14 cellular contexts compared by ENCODE assay signal in genomic region chr7:20316706-20317105, GRCh38. TPM values are rescaled to one million over a fixed set of nuclear protein-coding genes. Genes with fewer than 3 reads are reported as not detected.
"Had no signal": no experiment of that assay in that cellular context is flagged by ENCODE, and none has a peak within 500 bp of the region (broad histone marks: within the 10 kb centered on the region; RNA-seq: fewer than 3 reads in every experiment).

No MANE protein-coding gene starts in this region.

- ATAC-seq: activated CD4-positive, CD25-positive, alpha-beta regulatory T cell treated with anti-CD3 and anti-CD28 coated beads, Interleukin-2, amount 50 U/mL, for 24 hours; activated T-helper 17 cell treated with anti-CD3 and anti-CD28 coated beads, Interleukin-2, amount 50 U/mL, for 72 hours; foreskin keratinocyte; left ventricle myocardium superior; naive thymus-derived CD8-positive, alpha-beta T cell; stimulated activated effector memory CD8-positive, alpha-beta T cell treated with anti-CD3 and anti-CD28 coated beads, Interleukin-12 subunit alpha, Interleukin-12 subunit beta, amount 100 ng/mL, for 72 hours had no signal

- H3K4me1 ChIP-seq: foreskin keratinocyte, parathyroid adenoma had no signal

- DNase-seq: activated naive CD4-positive, alpha-beta T cell treated with Interleukin-2 at 50 U/mL for 16 hours; activated T-cell treated with anti-CD3 and anti-CD28 coated beads for 4 hours; aorta; cerebellar nuclear complex; effector CD8-positive, alpha-beta T cell; foreskin keratinocyte; left ventricle myocardium superior; mesenchymal stem cell; naive thymus-derived CD8-positive, alpha-beta T cell; stimulated activated CD4-positive, alpha-beta T cell treated with anti-CD3 and anti-CD28 coated beads, Interleukin-2, amount 100 ng/mL, for 24 hours had no signal

- H3K27me3 ChIP-seq: foreskin keratinocyte had no signal

- H3K27ac ChIP-seq: foreskin keratinocyte, parathyroid adenoma had no signal

RNA-seq across cellular contexts. Expression of gene ITGB8, which starts 14.0 kb away (rescaled TPM):
- polyA plus RNA-seq: naive thymus-derived CD8-positive, alpha-beta T cell had no signal
